21 cellular contexts compared by ENCODE assay signal in genomic region chr20:62045118-62045517, GRCh38. TPM values are rescaled to one million over a fixed set of nuclear protein-coding genes. Genes with fewer than 3 reads are reported as not detected.
DNase-seq lines count a peak whose midpoint lies in the region; ATAC-seq, FAIRE-seq and TF ChIP-seq lines count a peak whose summit lies in the region.
"Had no signal": no experiment of that assay in that cellular context is flagged by ENCODE, and none has a peak within 500 bp of the region (broad histone marks: within the 10 kb centered on the region; RNA-seq: fewer than 3 reads in every experiment).

No MANE protein-coding gene starts in this region.

- peaks cover 46% of the 10 kb centered on the region for H3K4me1 ChIP-seq in BLaER1
- peaks cover 18% of the 10 kb centered on the region for H3K4me1 ChIP-seq in neural progenitor cell
- H3K4me1 ChIP-seq in naive thymus-derived CD4-positive, alpha-beta T cell (ENCODE audit: control insufficient read depth in 2 of 2, insufficient read depth in 2 of 2, low read length in 2 of 2), result no peaks in the 10 kb centered on the region

- H4K20me1 ChIP-seq in BLaER1, result peaks cover 100% of the 10 kb centered on the region
- peaks cover 97% of the 10 kb centered on the region for H4K20me1 ChIP-seq in neural progenitor cell (ENCODE audit: low read depth)

- H3K36me3 Mint-ChIP-seq in glutamatergic neuron (ENCODE audit: unreplicated experiment) (no peaks in the 10 kb centered on the region), neural progenitor cell (peaks cover 20% of the 10 kb centered on the region)
- H3K36me3 Mint-ChIP-seq in naive thymus-derived CD4-positive, alpha-beta T cell, result peaks cover under 1 to 19% (median 3%) of the 10 kb centered on the region in 5 donors

- peak; percentile 13 for FAIRE-seq in HTR-8/SVneo (lab: Jason Lieb, UNC)

- H3K4me1 Mint-ChIP-seq in glutamatergic neuron (ENCODE audit: low read depth, unreplicated experiment), result peaks cover 30% of the 10 kb centered on the region
- peaks cover 3% of the 10 kb centered on the region for H3K4me1 Mint-ChIP-seq in neural progenitor cell
- peaks cover 3 to 75% (median 63%) of the 10 kb centered on the region in 7 donors for H3K4me1 Mint-ChIP-seq in naive thymus-derived CD4-positive, alpha-beta T cell

- TF ChIP-seq CTCF in glutamatergic neuron (IDR thresholded peaks at IDR 0.05; ENCODE audit: partially characterized antibody, unreplicated experiment) (no peak), neural progenitor cell (IDR thresholded peaks at IDR 0.05) (no peak)

- H3K4me2 ChIP-seq in BLaER1, result peak overlapping the region; percentile 68; the same call in 1 of the 2 replicates
- no peak overlapping the region for H3K4me2 ChIP-seq in neural progenitor cell
- H3K4me2 ChIP-seq: PC-9 had no signal

- no peaks in the 10 kb centered on the region for H3K27me3 ChIP-seq in BLaER1
- no peaks in the 10 kb centered on the region for H3K27me3 ChIP-seq in neural progenitor cell
- H3K27me3 ChIP-seq in naive thymus-derived CD4-positive, alpha-beta T cell (ENCODE audit: control insufficient read depth in 2 of 2, insufficient read depth in 2 of 2, low read length in 2 of 2), result no peaks in the 10 kb centered on the region

- CTCF ChIA-PET in naive thymus-derived CD4-positive, alpha-beta T cell (lab: Charles Lee), result no interaction called here

- H3K9ac ChIP-seq in BLaER1, result peak overlapping the region; percentile 15; the same call in 1 of the 2 replicates
- peak overlapping the region; percentile 42 for H3K9ac ChIP-seq in neural progenitor cell

- POLR2A ChIA-PET in naive thymus-derived CD4-positive, alpha-beta T cell (lab: Charles Lee), result no interaction called here

- H3K27ac ChIP-seq in BLaER1 (no peak overlapping the region), neural progenitor cell (no peak overlapping the region)
- H3K27ac ChIP-seq in naive thymus-derived CD4-positive, alpha-beta T cell (ENCODE audit: low read depth, low read length), result no peak overlapping the region
- H3K27ac ChIP-seq: C4-2B, PC-9 had no signal

- H3K9me3 ChIP-seq in BLaER1 (peaks cover 28% of the 10 kb centered on the region), neural progenitor cell (ENCODE audit: low read depth) (no peaks in the 10 kb centered on the region)
- H3K9me3 ChIP-seq in naive thymus-derived CD4-positive, alpha-beta T cell (ENCODE audit: control insufficient read depth in 2 of 3, low read length in 3 of 3), result no peaks in the 10 kb centered on the region

- H3K9me3 Mint-ChIP-seq in glutamatergic neuron (ENCODE audit: unreplicated experiment) (no peaks in the 10 kb centered on the region), neural progenitor cell (peaks cover 14% of the 10 kb centered on the region)
- peaks cover 0 to 2% (median 0%) of the 10 kb centered on the region in 11 donors for H3K9me3 Mint-ChIP-seq in naive thymus-derived CD4-positive, alpha-beta T cell

- no peaks in the 10 kb centered on the region for H3F3A ChIP-seq in neural progenitor cell (ENCODE audit: low read depth)

- H2AFZ ChIP-seq in neural progenitor cell (replicated peaks), result no peak overlapping the region
- H2AFZ ChIP-seq: PC-9 had no signal

- intact Hi-C loops in naive thymus-derived CD4-positive, alpha-beta T cell (cut with micrococcal nuclease), result no loop called here

- no peak for DNase-seq in HTR-8/SVneo (ENCODE audit: insufficient read length, low spot score)
- DNase-seq in glutamatergic neuron, result no peak
- no peak for DNase-seq in neural progenitor cell (ENCODE audit: low spot score)
- DNase-seq in SHP77 treated with DMSO at 0.1 percent for 48 hours (lab: John Stamatoyannopoulos, UW), result no peak
- no peak for DNase-seq in naive thymus-derived CD4-positive, alpha-beta T cell
- no peak for DNase-seq in mucosa of gallbladder (ENCODE audit: low spot score)
- DNase-seq: 8988T, EL, NCI-H1092, NCI-H1436, NCI-H187 treated with DMSO at 0.1 percent for 48 hours, NCI-H510A, NCI-H748 treated with DMSO at 0.1 percent for 48 hours, PC-9, RPMI8226 had no signal

- peak overlapping the region; percentile 25 for H3K4me3 Mint-ChIP-seq in glutamatergic neuron (ENCODE audit: unreplicated experiment)
- H3K4me3 Mint-ChIP-seq in neural progenitor cell, result no peak overlapping the region
- H3K4me3 Mint-ChIP-seq in naive thymus-derived CD4-positive, alpha-beta T cell, result no peak overlapping the region

- no peak for ATAC-seq in HG02885 (IDR thresholded peaks at IDR 0.05; ENCODE audit: poor library complexity, unreplicated experiment)
- no peak for ATAC-seq in naive thymus-derived CD4-positive, alpha-beta T cell
- ATAC-seq: HCT116, K562, SK-N-SH treated with all-trans-retinoic acid at 6 μM for 48 hours had no signal

- no peak overlapping the region for H3K27ac Mint-ChIP-seq in glutamatergic neuron (ENCODE audit: unreplicated experiment)
- H3K27ac Mint-ChIP-seq in neural progenitor cell, result no peak overlapping the region
- peak overlapping the region in 2 of 9 donors; percentile 11 to 56 for H3K27ac Mint-ChIP-seq in naive thymus-derived CD4-positive, alpha-beta T cell

- H3K27me3 Mint-ChIP-seq in glutamatergic neuron (ENCODE audit: unreplicated experiment) (peaks cover 7% of the 10 kb centered on the region), neural progenitor cell (ENCODE audit: insufficient read depth, low read depth) (peaks cover 7% of the 10 kb centered on the region)
- H3K27me3 Mint-ChIP-seq in naive thymus-derived CD4-positive, alpha-beta T cell, result no peaks in the 10 kb centered on the region

- H3K79me2 ChIP-seq in neural progenitor cell (ENCODE audit: low read depth), result peaks cover 99% of the 10 kb centered on the region

- no peak overlapping the region for H3K4me3 ChIP-seq in BLaER1
- H3K4me3 ChIP-seq in neural progenitor cell, result no peak overlapping the region
- H3K4me3 ChIP-seq in naive thymus-derived CD4-positive, alpha-beta T cell (ENCODE audit: low read length), result no peak overlapping the region
- H3K4me3 ChIP-seq: K562, PC-9 had no signal

- H3K36me3 ChIP-seq in BLaER1, result peaks cover 64% of the 10 kb centered on the region
- H3K36me3 ChIP-seq in neural progenitor cell, result no peaks in the 10 kb centered on the region
- peaks cover 0 to 4% (median 0%) of the 10 kb centered on the region in 3 experiments for H3K36me3 ChIP-seq in naive thymus-derived CD4-positive, alpha-beta T cell (ENCODE audit: control insufficient read depth in 2 of 3, insufficient read depth in 3 of 3, low read length in 3 of 3)

RNA-seq across cellular contexts. Expression of gene TAF4, which starts 20.6 kb away (rescaled TPM):
- total RNA-seq in glutamatergic neuron (ENCODE audit: unreplicated experiment), result 20.0 TPM
- total RNA-seq in neural progenitor cell (ENCODE audit: low replicate concordance), result 9.9 and 10.8 TPM in 2 replicates
- 10 to 100 TPM; 19.8 to 43.7 (median 23.7) TPM for total RNA-seq in naive thymus-derived CD4-positive, alpha-beta T cell
- 1 to 10 TPM in 1 of 2 donors, under 1 TPM in 1; 0.74 to 2.3 TPM for polyA plus RNA-seq in naive thymus-derived CD4-positive, alpha-beta T cell
- total RNA-seq in mucosa of gallbladder, result 26.0 TPM
